In the genomic region with DNA sequence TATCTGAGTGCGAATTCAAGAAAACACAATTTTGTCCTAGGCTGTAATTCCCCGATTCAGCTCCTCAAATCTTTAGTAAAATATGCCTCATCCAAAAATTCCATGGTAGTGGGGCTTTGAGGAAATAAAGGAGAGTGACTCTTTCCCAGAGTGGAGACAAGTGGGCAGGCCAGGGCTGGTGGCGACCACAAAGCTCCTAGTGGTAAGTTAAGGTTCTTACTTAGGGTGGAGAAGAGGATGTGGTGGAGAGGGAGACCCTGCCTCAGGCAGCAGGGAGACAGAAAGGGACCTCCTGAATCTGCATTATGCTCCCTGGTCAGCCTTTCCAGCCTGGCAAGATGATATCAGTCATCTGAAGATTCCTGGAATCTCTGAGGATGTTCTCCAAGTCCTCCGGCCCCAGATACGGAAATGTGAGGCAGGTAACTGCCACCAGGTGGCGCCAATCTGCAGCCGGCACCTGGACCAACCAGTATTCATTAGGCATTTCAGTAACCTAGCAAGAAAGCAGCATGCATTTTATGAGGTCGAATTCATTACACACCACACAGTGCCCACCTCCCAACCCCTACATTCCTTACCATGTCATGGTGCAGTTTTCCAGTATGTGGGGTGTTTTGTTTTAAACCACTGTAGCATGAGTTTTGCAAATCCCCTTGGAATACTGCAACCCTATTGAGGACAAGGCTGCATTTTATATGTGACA, we compare ENCODE assay signal across 7 cellular contexts.
DNase-seq lines count a peak whose midpoint lies in the region; TF ChIP-seq lines count a peak whose summit lies in the region.

No MANE protein-coding gene starts in this region.

- H3K36me3 ChIP-seq in mesendoderm (ENCODE audit: control insufficient read depth, insufficient read depth, low read length) = no peaks in the 10 kb centered on the region

- H3K4ac ChIP-seq in mesendoderm (ENCODE audit: low read depth, low read length) = no peak overlapping the region

- H2BK120ac ChIP-seq in mesendoderm (ENCODE audit: low read depth, low read length) = no peak overlapping the region

- no peak overlapping the region for H3K4me2 ChIP-seq in mesendoderm (ENCODE audit: low read length)

- H3K27me3 ChIP-seq in mesendoderm (ENCODE audit: insufficient read depth, low read length, poor library complexity) = no peaks in the 10 kb centered on the region

- no CpG with 5 or more reads among the region's 8 CpGs for WGBS in mesendoderm (ENCODE audit: extremely low coverage, insufficient coverage, low lambda C conversion rate)

- no peak overlapping the region for H2AK5ac ChIP-seq in mesendoderm (ENCODE audit: low read length)

- no peak overlapping the region for H2BK15ac ChIP-seq in mesendoderm (replicated peaks; ENCODE audit: low read depth)

- DNase-seq in HFF-Myc (ENCODE audit: extremely low read depth, low read depth) = no peak
- peak; percentile 47 for DNase-seq in NCI-H1694 (lab: John Stamatoyannopoulos, UW)
- DNase-seq in activated CD4-positive, CD25-positive, alpha-beta regulatory T cell treated with anti-CD3 and anti-CD28 coated beads, Interleukin-2, amount 50 U/mL, for 72 hours = peak; percentile 60
- peak; percentile 26 to 49 for DNase-seq in dermis microvascular lymphatic vessel endothelial cell (ENCODE audit: low read depth in 2 of 2)
- DNase-seq in mesendoderm = peak; percentile 84
- peak in 4 of 6 experiments; percentile 4 to 34 (median 19) for DNase-seq in stimulated activated naive CD4-positive, alpha-beta T cell (lab: John Stamatoyannopoulos, UW)

- H3K4me3 ChIP-seq in HFF-Myc (replicated peaks; ENCODE audit: low read depth, low read length) (no peak overlapping the region), mesendoderm (ENCODE audit: low read length) (no peak overlapping the region)

- no peak overlapping the region for H3K56ac ChIP-seq in mesendoderm (ENCODE audit: low read length)

- no peaks in the 10 kb centered on the region for H3K4me1 ChIP-seq in mesendoderm (ENCODE audit: control insufficient read depth, low read depth, low read length)

- no peak overlapping the region for H3K27ac ChIP-seq in mesendoderm (ENCODE audit: low read depth, low read length)

- H2BK5ac ChIP-seq in mesendoderm (ENCODE audit: low read length) = no peak overlapping the region

- no peaks in the 10 kb centered on the region for H3K79me2 ChIP-seq in mesendoderm (ENCODE audit: control insufficient read depth, insufficient read depth, low read length)

- no peak overlapping the region for H3K18ac ChIP-seq in mesendoderm (ENCODE audit: low read length)

- no peak overlapping the region for H3K9ac ChIP-seq in mesendoderm (ENCODE audit: low read length)

- H3K23ac ChIP-seq in mesendoderm (ENCODE audit: low read length) = no peak overlapping the region

- H4K5ac ChIP-seq in mesendoderm (ENCODE audit: low read length) = no peak overlapping the region

- no peaks in the 10 kb centered on the region for H3K79me1 ChIP-seq in mesendoderm (ENCODE audit: low read length)

- TF ChIP-seq CTCF in GM12801 (IDR thresholded peaks at IDR 0.05; ENCODE audit: extremely low read depth, insufficient read length) = peak; percentile 2
- peak; percentile 91 for TF ChIP-seq CTCF in HFF-Myc (IDR thresholded peaks at IDR 0.05; ENCODE audit: low read depth, low read length, missing control alignments)

- H4K8ac ChIP-seq in mesendoderm (ENCODE audit: low read depth, low read length) = no peak overlapping the region
